1 cellular context compared by ENCODE assay signal in genomic region chr10:75211007-75211735, GRCh38.
TF ChIP-seq lines count a peak whose summit lies in the region.

No MANE protein-coding gene starts in this region.

TF ChIP-seq in GM23338, 12 proteins besides CTCF, POLR2A, EP300 and RAD21 (continued from another document):
- TF ChIP-seq ZNF462 (CRISPR knock-in tag; IDR thresholded peaks at IDR 0.05) (no peak), STAT1 (IDR thresholded peaks at IDR 0.05; ENCODE audit: unreplicated experiment) (no peak), EZH2phosphoT487 (IDR thresholded peaks at IDR 0.05; ENCODE audit: unreplicated experiment) (no peak)
